In genomic region chr6:167590193-167590592, GRCh38 we compare ENCODE assay signal across 3 cellular contexts.
TF ChIP-seq lines count a peak whose summit lies in the region.

No MANE protein-coding gene starts in this region.

TF ChIP-seq in HEK293, 187 proteins besides CTCF, POLR2A, EP300 and RAD21:
- no peak for TF ChIP-seq KLF1 (tag by site-specific recombination; IDR thresholded peaks at IDR 0.05)
- TF ChIP-seq ZNF280C (tag by site-specific recombination; IDR thresholded peaks at IDR 0.05) = no peak
- peak; percentile 98 for TF ChIP-seq EGR2 (tag by site-specific recombination; IDR thresholded peaks at IDR 0.05; ENCODE audit: low read depth)
- TF ChIP-seq ZNF24 (tag by site-specific recombination; IDR thresholded peaks at IDR 0.05) = no peak
- TF ChIP-seq ZNF19 (tag by site-specific recombination; IDR thresholded peaks at IDR 0.05; ENCODE audit: low read depth) = no peak
- no peak for TF ChIP-seq ZNF221 (tag by site-specific recombination; IDR thresholded peaks at IDR 0.05; ENCODE audit: borderline replicate concordance)
- peak; percentile 95 for TF ChIP-seq ZFHX2 (tag by site-specific recombination; conservative IDR thresholded peaks at IDR 0.05)

TF ChIP-seq in HepG2, 621 proteins besides CTCF, POLR2A, EP300 and RAD21 (continued from another document and continues in another):
- TF ChIP-seq PAWR (CRISPR knock-in tag; IDR thresholded peaks at IDR 0.05; ENCODE audit: borderline replicate concordance) = no peak
- no peak for TF ChIP-seq KDM5B (CRISPR knock-in tag; IDR thresholded peaks at IDR 0.05; ENCODE audit: borderline replicate concordance)
- TF ChIP-seq MAFF (IDR thresholded peaks at IDR 0.05; ENCODE audit: low read depth, low read length) = no peak
- no peak for TF ChIP-seq SP2 (CRISPR knock-in tag; IDR thresholded peaks at IDR 0.05)
- TF ChIP-seq ZNF850 (CRISPR knock-in tag; conservative IDR thresholded peaks at IDR 0.05) = no peak
- no peak for TF ChIP-seq ZNF776 (CRISPR knock-in tag; IDR thresholded peaks at IDR 0.05)
- no peak for TF ChIP-seq ZNF670 (CRISPR knock-in tag; IDR thresholded peaks at IDR 0.05; ENCODE audit: borderline replicate concordance)
- TF ChIP-seq, protein P1, sequence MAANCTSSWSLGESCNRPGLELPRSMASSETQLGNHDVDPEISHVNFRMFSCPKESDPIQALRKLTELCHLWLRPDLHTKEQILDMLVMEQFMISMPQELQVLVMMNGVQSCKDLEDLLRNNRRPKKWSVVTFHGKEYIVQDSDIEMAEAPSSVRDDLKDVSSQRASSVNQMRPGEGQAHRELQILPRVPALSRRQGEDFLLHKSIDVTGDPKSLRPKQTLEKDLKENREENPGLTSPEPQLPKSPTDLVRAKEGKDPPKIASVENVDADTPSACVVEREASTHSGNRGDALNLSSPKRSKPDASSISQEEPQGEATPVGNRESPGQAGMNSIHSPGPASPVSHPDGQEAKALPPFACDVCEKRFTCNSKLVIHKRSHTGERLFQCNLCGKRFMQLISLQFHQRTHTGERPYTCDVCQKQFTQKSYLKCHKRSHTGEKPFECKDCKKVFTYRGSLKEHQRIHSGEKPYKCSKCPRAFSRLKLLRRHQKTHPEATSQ (CRISPR knock-in tag; IDR thresholded peaks at IDR 0.05; ENCODE audit: borderline replicate concordance) = no peak
- TF ChIP-seq SAFB2 (CRISPR knock-in tag; IDR thresholded peaks at IDR 0.05; ENCODE audit: borderline replicate concordance, low read depth) = no peak
- TF ChIP-seq, protein P2, sequence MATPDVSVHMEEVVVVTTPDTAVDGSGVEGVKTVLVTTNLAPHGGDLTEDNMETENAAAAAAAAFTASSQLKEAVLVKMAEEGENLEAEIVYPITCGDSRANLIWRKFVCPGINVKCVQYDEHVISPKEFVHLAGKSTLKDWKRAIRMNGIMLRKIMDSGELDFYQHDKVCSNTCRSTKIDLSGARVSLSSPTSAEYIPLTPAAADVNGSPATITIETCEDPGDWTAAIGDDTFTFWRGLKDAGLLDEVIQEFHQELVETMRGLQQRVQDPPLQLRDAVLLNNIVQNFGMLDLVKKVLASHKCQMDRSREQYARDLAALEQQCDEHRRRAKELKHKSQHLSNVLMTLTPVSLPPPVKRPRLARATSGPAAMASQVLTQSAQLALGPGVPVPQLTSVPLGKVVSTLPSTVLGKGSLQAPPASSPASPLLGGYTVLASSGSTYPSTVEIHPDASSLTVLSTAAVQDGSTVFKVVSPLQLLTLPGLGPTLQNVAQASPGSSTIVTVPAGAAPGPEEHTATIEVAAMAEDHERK (CRISPR knock-in tag; IDR thresholded peaks at IDR 0.05; ENCODE audit: low read depth) = no peak
- TF ChIP-seq MNT (IDR thresholded peaks at IDR 0.05) = peak; percentile 1; the same call in 1 of the 2 replicates
- TF ChIP-seq, protein P3, sequence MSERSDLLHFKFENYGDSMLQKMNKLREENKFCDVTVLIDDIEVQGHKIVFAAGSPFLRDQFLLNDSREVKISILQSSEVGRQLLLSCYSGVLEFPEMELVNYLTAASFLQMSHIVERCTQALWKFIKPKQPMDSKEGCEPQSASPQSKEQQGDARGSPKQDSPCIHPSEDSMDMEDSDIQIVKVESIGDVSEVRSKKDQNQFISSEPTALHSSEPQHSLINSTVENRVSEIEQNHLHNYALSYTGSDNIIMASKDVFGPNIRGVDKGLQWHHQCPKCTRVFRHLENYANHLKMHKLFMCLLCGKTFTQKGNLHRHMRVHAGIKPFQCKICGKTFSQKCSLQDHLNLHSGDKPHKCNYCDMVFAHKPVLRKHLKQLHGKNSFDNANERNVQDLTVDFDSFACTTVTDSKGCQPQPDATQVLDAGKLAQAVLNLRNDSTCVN (CRISPR knock-in tag; IDR thresholded peaks at IDR 0.05; ENCODE audit: borderline replicate concordance) = no peak
- peak; percentile 88 for TF ChIP-seq ZKSCAN5 (CRISPR knock-in tag; IDR thresholded peaks at IDR 0.05)
- TF ChIP-seq ZNF33B (CRISPR knock-in tag; IDR thresholded peaks at IDR 0.05) = no peak
- no peak for TF ChIP-seq ONECUT2 (CRISPR knock-in tag; IDR thresholded peaks at IDR 0.05)
- no peak for TF ChIP-seq SP140L (CRISPR knock-in tag; IDR thresholded peaks at IDR 0.05; ENCODE audit: borderline replicate concordance)

TF ChIP-seq in GM12891, 5 proteins besides CTCF, POLR2A, EP300 and RAD21:
- TF ChIP-seq SPI1 (IDR thresholded peaks at IDR 0.05; ENCODE audit: low read depth, low read length) = no peak
- TF ChIP-seq PAX5 (IDR thresholded peaks at IDR 0.05; ENCODE audit: insufficient read depth, low read length, severe bottlenecking) = no peak
- no peak for TF ChIP-seq POU2F2 (IDR thresholded peaks at IDR 0.05; ENCODE audit: low read depth, low read length)
- TF ChIP-seq POLR2AphosphoS5 (IDR thresholded peaks at IDR 0.05; ENCODE audit: low read depth, low read length) = no peak
- TF ChIP-seq TAF1 (IDR thresholded peaks at IDR 0.05; ENCODE audit: low read depth, low read length) = no peak
